Comparison of ENCODE assay signal across 7 cellular contexts in genomic region chr3:147712758-147713157, GRCh38.
A peak's percentile ranks its signal among the peaks of the same experiment; 100 is the strongest.
DNase-seq lines count a peak whose midpoint lies in the region; ATAC-seq, FAIRE-seq and TF ChIP-seq lines count a peak whose summit lies in the region.
"Not testable (repeated sequence)": the region's sequence is repeated elsewhere in the genome, so short reads cannot be mapped to it uniquely, and the experiment has no call there.

No MANE protein-coding gene starts in this region.

- POLR2A ChIA-PET in GM12878 (lab: Charles Lee), result not testable (repeated sequence)

- FAIRE-seq in GM12878 (lab: Jason Lieb, UNC), result not testable (repeated sequence)

- BruUV-seq in Calu3 (replicated peaks; lab: Mats Ljungman, UMichigan); GM12878 (replicated peaks; lab: Mats Ljungman, UMichigan): not testable (repeated sequence)

- H3K9me3 ChIP-seq in GM12878 (replicated peaks; ENCODE audit: control insufficient read depth, insufficient read depth, low read length), result not testable (repeated sequence)
- peaks cover 18% of the 10 kb centered on the region for H3K9me3 ChIP-seq in left ventricle myocardium inferior (replicated peaks)

- CTCF ChIA-PET in Calu3 (lab: Charles Lee) (interaction anchor here (1.1 kb wide), 1 partner anchor 364 kb away, joined by 3 read pairs; no protein-coding TSS in a partner anchor), GM12878 (lab: Yijun Ruan, JAX) (interaction anchor here (1.0 to 1.8 kb wide), 3 partner anchors 60 to 364 kb away, joined by 3 to 5 read pairs (median 3); no protein-coding TSS in a partner anchor)

- TF ChIP-seq RAD21 in GM12878 (IDR thresholded peaks at IDR 0.05; ENCODE audit: insufficient read depth, low read depth, low read length), result not testable (repeated sequence)

- not testable (repeated sequence) for H3K79me2 ChIP-seq in GM12878 (ENCODE audit: control insufficient read depth, insufficient read depth, low read length)

- SMC1A ChIA-PET in GM12878 (lab: Charles Lee; ENCODE audit: uncharacterized antibody, unreplicated experiment), result interaction anchor here (0.7 to 1.3 kb wide), 10 partner anchors 18 to 395 kb away, joined by 3 to 5 read pairs (median 4); no protein-coding TSS in a partner anchor

- H3K4me1 Mint-ChIP-seq in Calu3 (ENCODE audit: low read depth, unreplicated experiment), result peaks cover 36% of the 10 kb centered on the region

- H3K27ac ChIP-seq in GM12878 (ENCODE audit: control insufficient read depth, insufficient read depth), result not testable (repeated sequence)
- peak overlapping the region; percentile 57 for H3K27ac ChIP-seq in left ventricle myocardium inferior (replicated peaks)

- H3K9me3 Mint-ChIP-seq in Calu3 (ENCODE audit: low read depth, unreplicated experiment), result not testable (repeated sequence)

- TF ChIP-seq EP300 in GM12878 (IDR thresholded peaks at IDR 0.05; ENCODE audit: borderline replicate concordance in 1 of 2, control insufficient read depth in 1 of 2, low read depth in 2 of 2, low read length in 2 of 2), result not testable (repeated sequence)

- not testable (repeated sequence) for H4K20me1 ChIP-seq in GM12878 (ENCODE audit: control insufficient read depth, insufficient read depth)

- H3K36me3 ChIP-seq in GM12878 (ENCODE audit: control insufficient read depth in 2 of 2, insufficient read depth in 2 of 2, low read length in 1 of 2); left ventricle myocardium inferior: not testable (repeated sequence)

- RAD21 ChIA-PET in GM12878 (lab: Charles Lee; ENCODE audit: unreplicated experiment), result interaction anchor here (0.6 to 2.0 kb wide), 6 partner anchors 15 to 373 kb away, joined by 3 to 4 read pairs (median 4); no protein-coding TSS in a partner anchor

- in situ Hi-C loops in GM12878 (cut with MboI), result not testable (repeated sequence)

- ATAC-seq in GM18868 (IDR thresholded peaks at IDR 0.05; ENCODE audit: unreplicated experiment) (peak; percentile 92), HG03432 (IDR thresholded peaks at IDR 0.05; ENCODE audit: unreplicated experiment) (peak; percentile 60), GM12878 (peak; percentile 76)

- H3K27ac Mint-ChIP-seq in Calu3 (ENCODE audit: unreplicated experiment), result not testable (repeated sequence)

- H3K9ac ChIP-seq in GM12878 (ENCODE audit: control insufficient read depth, insufficient read depth, low read length), result not testable (repeated sequence)

- H2AFZ ChIP-seq in GM12878 (ENCODE audit: control insufficient read depth, low read depth, low read length), result not testable (repeated sequence)

- not testable (repeated sequence) for H3K27me3 ChIP-seq in GM12878 (replicated peaks in 1 of 2; ENCODE audit: control insufficient read depth in 2 of 2, insufficient read depth in 2 of 2, low read length in 1 of 2); left ventricle myocardium inferior (ENCODE audit: low read depth)

- not testable (repeated sequence) for H3K36me3 Mint-ChIP-seq in Calu3 (ENCODE audit: insufficient read depth, unreplicated experiment)

- not testable (repeated sequence) for H3K4me3 Mint-ChIP-seq in Calu3 (ENCODE audit: low read depth, unreplicated experiment)

- not testable (repeated sequence) for H3K27me3 Mint-ChIP-seq in Calu3 (ENCODE audit: unreplicated experiment)

- intact Hi-C loops in Calu3 (cut with micrococcal nuclease; ENCODE audit: unreplicated experiment), result loop anchor here (5.0 kb wide), 1 partner anchor 235 kb away; no protein-coding TSS in a partner anchor
- intact Hi-C loops in GM12878 (cut with micrococcal nuclease; ENCODE audit: unreplicated experiment); left ventricle myocardium inferior (cut with micrococcal nuclease): not testable (repeated sequence)

- H3K4me1 ChIP-seq in GM12878 (ENCODE audit: control insufficient read depth, insufficient read depth, low read length), result not testable (repeated sequence)
- peaks cover 19% of the 10 kb centered on the region for H3K4me1 ChIP-seq in left ventricle myocardium inferior

- H3K4me2 ChIP-seq in GM12878 (ENCODE audit: control insufficient read depth, insufficient read depth), result not testable (repeated sequence)

- WGBS in GM12878 (ENCODE audit: insufficient coverage, insufficient replicate concordance, low lambda C conversion rate, missing lambda C conversion rate), result 10% methylated on average over 5 of the region's 5 CpGs

- TF ChIP-seq POLR2A in GM12878 (IDR thresholded peaks at IDR 0.05; ENCODE audit: low read depth, low read length), result not testable (repeated sequence)

- TF ChIP-seq CTCF in Calu3 (IDR thresholded peaks at IDR 0.05; ENCODE audit: unreplicated experiment); GM12878 (IDR thresholded peaks at IDR 0.05 in 2 of 3, conservative IDR thresholded peaks at IDR 0.05 in 1 of 3; ENCODE audit: control insufficient read depth in 2 of 3, extremely low read depth in 1 of 3, insufficient read depth in 1 of 3, low read depth in 3 of 3, low read length in 3 of 3); left ventricle myocardium inferior (IDR thresholded peaks at IDR 0.05; ENCODE audit: borderline replicate concordance): not testable (repeated sequence)

- not testable (repeated sequence) for H3K4me3 ChIP-seq in GM12878, left ventricle myocardium inferior

- DNase-seq in Calu3 (peak; percentile 43), NCI-H510A treated with DMSO at 0.1 percent for 48 hours (lab: John Stamatoyannopoulos, UW) (peak; percentile 23), non-pigmented ciliary epithelial cell (ENCODE audit: low read depth) (peak; percentile 13)
- DNase-seq in GM12878 (ENCODE audit: low read depth, low spot score); left ventricle myocardium inferior: not testable (repeated sequence)

TF ChIP-seq in GM12878, 131 proteins besides CTCF, POLR2A, EP300 and RAD21:
- 0 out of 2 replicates have a peak, but pooled peaks have one; percentile 27 for TF ChIP-seq IKZF1 (conservative IDR thresholded peaks at IDR 0.05)
